ENCODE assay signal across 22 cellular contexts in genomic region chr4:24024157-24024556, GRCh38.
DNase-seq lines count a peak whose midpoint lies in the region; ATAC-seq lines count a peak whose summit lies in the region.
"Had no signal": no experiment of that assay in that cellular context is flagged by ENCODE, and none has a peak within 500 bp of the region (broad histone marks: within the 10 kb centered on the region; RNA-seq: fewer than 3 reads in every experiment).

No MANE protein-coding gene starts in this region.

- DNase-seq in HCEC 1CT (peak; percentile 5), kidney tubule cell (ENCODE audit: low spot score) (peak; percentile 7), NCI-H2107 (lab: John Stamatoyannopoulos, UW) (no peak), UCSD-AML1 (lab: John Stamatoyannopoulos, UW; ENCODE audit: unreplicated experiment) (no peak), COR-L47 (lab: John Stamatoyannopoulos, UW) (no peak)
- DNase-seq: activated CD4-positive, alpha-beta T cell treated with anti-CD3 and anti-CD28 coated beads, Interleukin-2, amount 10 ng/mL, durations not matched to agents 24 days and 14 days; activated gamma-delta T cell; activated T-cell treated with anti-CD3 and anti-CD28 coated beads, Interleukin-2, amount 50 U/mL, for 24 hours; CD4-positive, alpha-beta memory T cell; colonic mucosa; effector CD8-positive, alpha-beta T cell; glutamatergic neuron; H7; NCI-H774; pancreas; retina; stimulated activated CD4-positive, alpha-beta T cell treated with anti-CD3 and anti-CD28 coated beads, Interleukin-2, amount 100 ng/mL, for 24 hours; SW 1271; T-helper 9 cell; WERI-Rb-1 had no signal

- peak; percentile 71 for ATAC-seq in esophagus mucosa
- no peak for ATAC-seq in HG03135 (IDR thresholded peaks at IDR 0.05; ENCODE audit: unreplicated experiment)

Comparison
In these comparisons a context has a peak if more than half of its experiments do, and no peak if none do; other contexts are left out.
1. DNase-seq: peak in HCEC 1CT (single experiment) and kidney tubule cell (single experiment); none in NCI-H2107 (single experiment), UCSD-AML1 (single experiment) and COR-L47 (single experiment).